In the genomic region with DNA sequence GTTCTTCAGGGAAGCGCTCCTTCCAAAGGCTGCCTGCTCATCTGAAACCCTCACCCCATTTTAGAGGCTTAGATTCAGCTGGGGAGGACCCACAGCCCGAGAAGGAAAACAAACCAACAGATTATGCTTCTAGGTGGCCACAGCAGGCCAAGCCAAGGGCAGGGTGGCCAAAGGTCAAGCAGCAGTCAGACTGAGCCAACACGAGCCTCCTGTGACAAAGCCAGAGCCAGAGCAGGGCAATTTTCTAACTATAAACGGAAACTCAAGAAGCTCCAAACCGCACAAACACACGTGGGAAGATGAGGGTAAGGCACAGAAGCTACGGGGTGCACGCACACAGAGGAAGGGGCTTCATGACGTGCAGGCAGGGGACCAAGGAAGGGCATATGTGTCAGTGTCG, we compare ENCODE assay signal across 1 cellular context.
TF ChIP-seq lines count a peak whose summit lies in the region.

No MANE protein-coding gene starts in this region.

TF ChIP-seq in SK-N-SH, 30 proteins besides CTCF, POLR2A, EP300 and RAD21 (continued from another document):
- TF ChIP-seq, protein P1, sequence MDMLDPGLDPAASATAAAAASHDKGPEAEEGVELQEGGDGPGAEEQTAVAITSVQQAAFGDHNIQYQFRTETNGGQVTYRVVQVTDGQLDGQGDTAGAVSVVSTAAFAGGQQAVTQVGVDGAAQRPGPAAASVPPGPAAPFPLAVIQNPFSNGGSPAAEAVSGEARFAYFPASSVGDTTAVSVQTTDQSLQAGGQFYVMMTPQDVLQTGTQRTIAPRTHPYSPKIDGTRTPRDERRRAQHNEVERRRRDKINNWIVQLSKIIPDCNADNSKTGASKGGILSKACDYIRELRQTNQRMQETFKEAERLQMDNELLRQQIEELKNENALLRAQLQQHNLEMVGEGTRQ (IDR thresholded peaks at IDR 0.05; ENCODE audit: borderline replicate concordance, low read depth, low read length): no peak
- no peak for TF ChIP-seq GATA2 (CRISPR knock-in tag; IDR thresholded peaks at IDR 0.05)
